In genomic region chr16:19071811-19072777, GRCh38 we compare ENCODE assay signal across 8 cellular contexts. TPM values are rescaled to one million over a fixed set of nuclear protein-coding genes. Genes with fewer than 3 reads are reported as not detected.
DNase-seq lines count a peak whose midpoint lies in the region; ATAC-seq and TF ChIP-seq lines count a peak whose summit lies in the region.

No MANE protein-coding gene starts in this region.

- dilution Hi-C loops in mammary epithelial cell (cut with HindIII; ENCODE audit: low sequenced_read_pairs): loop anchor here (5.0 kb wide), 1 partner anchor 295 kb away; no protein-coding TSS in a partner anchor

- no TSS peak for BruUV-seq in mammary epithelial cell (replicated peaks; lab: Mats Ljungman, UMichigan)

- H3K9me3 ChIP-seq in mammary epithelial cell (replicated peaks; ENCODE audit: insufficient read depth, low read length): no peaks in the 10 kb centered on the region

- peaks cover 3% of the 10 kb centered on the region for H3K36me3 ChIP-seq in mammary epithelial cell (ENCODE audit: insufficient read depth, low read length)

- no peaks in the 10 kb centered on the region for H3K27me3 ChIP-seq in mammary epithelial cell (ENCODE audit: insufficient read depth, low read length)

- H3K27ac ChIP-seq in mammary epithelial cell (ENCODE audit: insufficient read depth, low read depth, low read length): no peak overlapping the region

- H3K79me2 ChIP-seq in mammary epithelial cell (ENCODE audit: insufficient read depth, low read length): peaks cover 8% of the 10 kb centered on the region

- 75% methylated on average over 18 of the region's 21 CpGs for whole genome bisulfite sequencing in mammary epithelial cell (ENCODE audit: low coverage, missing lambda C conversion rate)

- intact Hi-C loops in mammary epithelial cell (cut with micrococcal nuclease): loop anchor here (1.0 kb wide), 1 partner anchor 89 kb away; the partner anchor contains the start of gene TMC7

- no peak overlapping the region for H3K4me3 ChIP-seq in Jurkat, Clone E6-1 (ENCODE audit: low read length)
- H3K4me3 ChIP-seq in mammary epithelial cell (replicated peaks in 1 of 3; ENCODE audit: insufficient read depth in 1 of 3, low read depth in 2 of 3, low read length in 3 of 3): no peak overlapping the region

- H3K4me1 ChIP-seq in mammary epithelial cell (ENCODE audit: insufficient read depth, low read length): peaks cover under 1% of the 10 kb centered on the region

- peak; percentile 85 to 92 for TF ChIP-seq CTCF in mammary epithelial cell (conservative IDR thresholded peaks at IDR 0.05 in 1 of 2, IDR thresholded peaks at IDR 0.05 in 1 of 2; ENCODE audit: extremely low read depth in 1 of 2, insufficient read depth in 1 of 2, low read depth in 1 of 2, low read length in 2 of 2)

- H2AFZ ChIP-seq in mammary epithelial cell (ENCODE audit: low read depth, low read length): no peak overlapping the region

- ATAC-seq in GM18909 (IDR thresholded peaks at IDR 0.05; ENCODE audit: poor library complexity, unreplicated experiment): no peak

- H3K4me2 ChIP-seq in mammary epithelial cell (ENCODE audit: insufficient read depth, low read depth, low read length): no peak overlapping the region

- DNase-seq in D341Med (ENCODE audit: low spot score) (peak; percentile 64), T1000 (lab: John Stamatoyannopoulos, UW) (peak; percentile 16), mammary epithelial cell (peak; percentile 53), kidney tubule cell (ENCODE audit: low spot score) (peak; percentile 53), NCI-H1105 treated with DMSO at 0.1 percent for 48 hours (lab: John Stamatoyannopoulos, UW) (no peak)
- peak; percentile 57 for DNase-seq in Jurkat, Clone E6-1 (ENCODE audit: low read depth, low spot score)
- peak; percentile 32 for DNase-seq in stimulated activated CD8-positive, alpha-beta memory T cell treated with anti-CD3 and anti-CD28 coated beads, Interleukin-12 subunit alpha, Interleukin-12 subunit beta, amount 100 ng/mL, for 1 hour (ENCODE audit: low read depth)

- H4K20me1 ChIP-seq in mammary epithelial cell (ENCODE audit: insufficient read depth, low read length): no peaks in the 10 kb centered on the region

- in situ Hi-C loops in mammary epithelial cell (cut with MboI; ENCODE audit: low sequenced_read_pairs in 2 of 2): loop anchor here in 1 of 2 donors (10.0 kb wide), 1 partner anchor 87 kb away; the partner anchor contains the start of gene TMC7

- H3K9ac ChIP-seq in mammary epithelial cell (ENCODE audit: insufficient read depth, low read length): no peak overlapping the region

- CTCF ChIA-PET in mammary epithelial cell (lab: Charles Lee; ENCODE audit: low non-redundant PET): no interaction called here

RNA-seq across cellular contexts. Expression of gene COQ7, which starts 4.7 kb away (rescaled TPM):
- polyA plus RNA-seq in Jurkat, Clone E6-1 (2012; ENCODE audit: insufficient read depth, insufficient read length): 27.3 TPM
- total RNA-seq in mammary epithelial cell: 10 to 100 TPM in 1 of 2 donors, 1 to 10 TPM in 1; 6.7 to 15.7 TPM
- 8.5 TPM for polyA plus RNA-seq in mammary epithelial cell
- polyA minus RNA-seq in mammary epithelial cell: 16.2 TPM

RNA-seq across cellular contexts. Expression of gene ITPRIPL2, which starts 41.7 kb away (rescaled TPM):
- polyA plus RNA-seq in Jurkat, Clone E6-1 (2012; ENCODE audit: insufficient read depth, insufficient read length): not detected
- total RNA-seq in mammary epithelial cell: 10 to 100 TPM; 44.0 to 53.3 TPM
- 12.9 TPM for polyA plus RNA-seq in mammary epithelial cell
- 27.9 TPM for polyA minus RNA-seq in mammary epithelial cell
